8 cellular contexts compared by ENCODE assay signal in genomic region chr1:36307601-36308330, GRCh38. TPM values are rescaled to one million over a fixed set of nuclear protein-coding genes. Genes with fewer than 3 reads are reported as not detected.
DNase-seq lines count a peak whose midpoint lies in the region; ATAC-seq and TF ChIP-seq lines count a peak whose summit lies in the region.

No MANE protein-coding gene starts in this region.

- H3K9me3 Mint-ChIP-seq in activated T-helper 17 cell treated with anti-CD3 and anti-CD28 coated beads, Interleukin-2, amount 50 U/mL, for 72 hours: no peaks in the 10 kb centered on the region
- H3K9me3 Mint-ChIP-seq in immature natural killer cell: no peaks in the 10 kb centered on the region

- no peak for TF ChIP-seq POLR2A in testis (IDR thresholded peaks at IDR 0.05)
- TF ChIP-seq POLR2A in body of pancreas (IDR thresholded peaks at IDR 0.05): no peak

- H3K27ac ChIP-seq in testis (no peak overlapping the region), body of pancreas (no peak overlapping the region)

- 63 to 69% methylated on average over 9 of the region's 10 CpGs for WGBS in testis, 2 donors
- 75 to 91% methylated on average over 7 to 10 of the region's 10 CpGs for WGBS in body of pancreas, 2 donors

- peak; percentile 60 for DNase-seq in activated effector memory CD4-positive, alpha-beta T cell treated with anti-CD3 and anti-CD28 coated beads, Interleukin-2, amount 50 U/mL, for 16 hours
- no peak for DNase-seq in activated effector memory CD4-positive, alpha-beta T cell treated with Interleukin-2 at 50 U/mL for 16 hours
- DNase-seq in immature natural killer cell (no peak), testis (peak; percentile 13), body of pancreas (no peak), DMS 273 (lab: John Stamatoyannopoulos, UW; ENCODE audit: unreplicated experiment) (no peak)

- peak overlapping the region; percentile 100 for H3K27ac Mint-ChIP-seq in activated T-helper 17 cell treated with anti-CD3 and anti-CD28 coated beads, Interleukin-2, amount 50 U/mL, for 72 hours
- H3K27ac Mint-ChIP-seq in immature natural killer cell: peak overlapping the region in 2 of 6 donors; percentile 67 to 85

- peak overlapping the region; percentile 52 to 75 for H3K4me3 ChIP-seq in testis
- no peak overlapping the region for H3K4me3 ChIP-seq in body of pancreas

- intact Hi-C loops in testis (cut with DNase I; ENCODE audit: low total_unique reads) (no loop called here), body of pancreas (cut with DNase I) (no loop called here)

- H3K4me1 Mint-ChIP-seq in activated T-helper 17 cell treated with anti-CD3 and anti-CD28 coated beads, Interleukin-2, amount 50 U/mL, for 72 hours: peaks cover 30% of the 10 kb centered on the region
- peaks cover 14 to 15% of the 10 kb centered on the region in 2 donors for H3K4me1 Mint-ChIP-seq in immature natural killer cell

- H3K4me3 Mint-ChIP-seq in activated T-helper 17 cell treated with anti-CD3 and anti-CD28 coated beads, Interleukin-2, amount 50 U/mL, for 72 hours: peak overlapping the region; percentile 100
- H3K4me3 Mint-ChIP-seq in immature natural killer cell: peak overlapping the region; percentile 23 to 96 (median 86)

- H3K4me1 ChIP-seq in testis (peaks cover 11% of the 10 kb centered on the region), body of pancreas (peaks cover 19% of the 10 kb centered on the region)

- H3K36me3 ChIP-seq in testis (ENCODE audit: low read depth, missing control alignments) (no peaks in the 10 kb centered on the region), body of pancreas (replicated peaks in 1 of 2; ENCODE audit: insufficient read depth in 1 of 2, low read depth in 2 of 2) (no peaks in the 10 kb centered on the region)

- H3K27me3 ChIP-seq in testis (no peaks in the 10 kb centered on the region), body of pancreas (no peaks in the 10 kb centered on the region)

- H3K27me3 Mint-ChIP-seq in activated T-helper 17 cell treated with anti-CD3 and anti-CD28 coated beads, Interleukin-2, amount 50 U/mL, for 72 hours: no peaks in the 10 kb centered on the region
- H3K27me3 Mint-ChIP-seq in immature natural killer cell (ENCODE audit: low read depth in 3 of 3): peaks cover 0 to 4% (median 2%) of the 10 kb centered on the region in 3 donors

- H3K9me3 ChIP-seq in testis (no peaks in the 10 kb centered on the region), body of pancreas (no peaks in the 10 kb centered on the region)

- no peak for TF ChIP-seq CTCF in testis (IDR thresholded peaks at IDR 0.05)
- no peak for TF ChIP-seq CTCF in body of pancreas (IDR thresholded peaks at IDR 0.05)

- no peak for ATAC-seq in activated T-helper 17 cell treated with anti-CD3 and anti-CD28 coated beads, Interleukin-2, amount 50 U/mL, for 72 hours (replicated peaks)
- no peak for ATAC-seq in body of pancreas
- ATAC-seq in GM18861 (IDR thresholded peaks at IDR 0.05; ENCODE audit: unreplicated experiment): no peak

- H3K36me3 Mint-ChIP-seq in activated T-helper 17 cell treated with anti-CD3 and anti-CD28 coated beads, Interleukin-2, amount 50 U/mL, for 72 hours (ENCODE audit: low read depth): peaks cover 89% of the 10 kb centered on the region
- peaks cover 8 to 9% (median 9%) of the 10 kb centered on the region in 3 donors for H3K36me3 Mint-ChIP-seq in immature natural killer cell

RNA-seq across cellular contexts. Expression of gene SH3D21, which starts 1.6 kb away (rescaled TPM):
- 100 to 1,000 TPM in 1 of 2 donors, 10 to 100 TPM in 1; 24.4 to 245 TPM for total RNA-seq in activated T-helper 17 cell treated with anti-CD3 and anti-CD28 coated beads, Interleukin-2, amount 50 U/mL, for 72 hours
- under 1 TPM in 2 of 3 donors, not detected in 1; 0.26 to 0.96 TPM for polyA plus RNA-seq in immature natural killer cell
- 10 to 100 TPM in 1 of 2 donors, 1 to 10 TPM in 1; 6.8 to 12.8 TPM for total RNA-seq in testis
- polyA plus RNA-seq in testis (ENCODE audit: insufficient read depth, low read depth, low replicate concordance): 14.9 TPM
- total RNA-seq in body of pancreas: under 1 TPM; 0.33 to 0.52 TPM

RNA-seq across cellular contexts. Expression of gene EVA1B, which starts 15.7 kb away (rescaled TPM):
- 1 to 10 TPM; 2.5 to 5.6 TPM for total RNA-seq in activated T-helper 17 cell treated with anti-CD3 and anti-CD28 coated beads, Interleukin-2, amount 50 U/mL, for 72 hours
- polyA plus RNA-seq in immature natural killer cell (10 to 100 TPM in 2 of 3 donors, 1 to 10 TPM in 1; 8.8 to 29.2 (median 11.1) TPM), testis (ENCODE audit: insufficient read depth, low read depth, low replicate concordance) (9.6 TPM)
- total RNA-seq in testis (10 to 100 TPM in 1 of 2 donors, 1 to 10 TPM in 1; 9.1 to 19.4 TPM), body of pancreas (10 to 100 TPM; 32.2 to 32.3 TPM)

Comparison
In these comparisons a context has a peak if more than half of its experiments do, and no peak if none do; other contexts are left out.
1. DNase-seq: peak in activated effector memory CD4-positive, alpha-beta T cell treated with anti-CD3 and anti-CD28 coated beads, Interleukin-2, amount 50 U/mL, for 16 hours (single experiment) and testis (single experiment); none in activated effector memory CD4-positive, alpha-beta T cell treated with Interleukin-2 at 50 U/mL for 16 hours (single experiment), immature natural killer cell (0 of 3), body of pancreas (0 of 4) and DMS 273 (single experiment).
2. H3K4me3 ChIP-seq: peak in testis (2 of 2); none in body of pancreas (0 of 2).
3. RNA of gene SH3D21, which starts 1.6 kb away (total RNA-seq): 24.4 to 245 TPM in activated T-helper 17 cell treated with anti-CD3 and anti-CD28 coated beads, Interleukin-2, amount 50 U/mL, for 72 hours and 6.8 to 12.8 TPM in testis; 0.33 to 0.52 TPM in body of pancreas; every median in the first group is over 4 times any median in the second.